8 cellular contexts compared by ENCODE assay signal in the genomic region with DNA sequence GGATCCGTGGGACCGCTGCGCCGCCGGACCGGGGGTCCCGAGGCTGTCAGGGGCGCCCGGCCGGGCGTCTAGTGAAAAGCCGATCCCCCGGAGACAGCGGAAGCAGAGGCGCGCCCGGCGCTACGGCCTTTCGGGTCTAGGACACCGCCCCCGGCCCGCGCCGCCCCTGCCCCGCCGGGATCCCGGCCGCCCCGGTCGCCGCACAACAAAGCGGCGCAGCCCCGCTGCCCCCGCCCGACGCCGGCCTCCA. TPM values are rescaled to one million over a fixed set of nuclear protein-coding genes. Genes with fewer than 3 reads are reported as not detected.
DNase-seq lines count a peak whose midpoint lies in the region; ATAC-seq and TF ChIP-seq lines count a peak whose summit lies in the region.

No MANE protein-coding gene starts in this region.

- WGBS in esophagus squamous epithelium, 2 donors = no CpG with 5 or more reads among the region's 39 CpGs
- 0 to 1% (median 1%) methylated on average over 10 to 39 of the region's 39 CpGs for WGBS in ovary, 3 donors

- peaks cover 28% of the 10 kb centered on the region for H3K36me3 ChIP-seq in MG63
- H3K36me3 ChIP-seq in esophagus squamous epithelium = no peaks in the 10 kb centered on the region
- H3K36me3 ChIP-seq in ovary = no peaks in the 10 kb centered on the region

- intact Hi-C loops in esophagus squamous epithelium (cut with DNase I) (loop anchor here (10.0 kb wide), 1 partner anchor 116 kb away; no protein-coding TSS in a partner anchor), ovary (cut with DNase I) (loop anchor here in 1 of 4 donors (10.0 kb wide), 1 partner anchor 116 kb away; no protein-coding TSS in a partner anchor)

- H3K4me3 ChIP-seq in MG63 (peak overlapping the region; percentile 97), esophagus squamous epithelium (peak overlapping the region; percentile 79 to 97 (median 90)), ovary (peak overlapping the region; percentile 85)

- DNase-seq in Caki2 (ENCODE audit: low read depth) (peak; percentile 18), MG63 (peak; percentile 40), esophagus squamous epithelium (lab: John Stamatoyannopoulos, UW) (no peak), ovary (peak in 2 of 5 donors; percentile 60 to 66), NCI-H345 treated with DMSO at 0.1 percent for 48 hours (lab: John Stamatoyannopoulos, UW; ENCODE audit: unreplicated experiment) (no peak), NCI-H1694 (lab: John Stamatoyannopoulos, UW) (no peak), SIG-M5 treated with dmso at 0.1 percent for 504 hours (lab: John Stamatoyannopoulos, UW; ENCODE audit: unreplicated experiment) (no peak)

- peaks cover 0 to 54% (median 3%) of the 10 kb centered on the region in 3 donors for H3K4me1 ChIP-seq in esophagus squamous epithelium
- H3K4me1 ChIP-seq in ovary (ENCODE audit: insufficient read depth) = peaks cover 7% of the 10 kb centered on the region

- no peaks in the 10 kb centered on the region for H3K27me3 ChIP-seq in MG63
- H3K27me3 ChIP-seq in esophagus squamous epithelium = no peaks in the 10 kb centered on the region
- no peaks in the 10 kb centered on the region for H3K27me3 ChIP-seq in ovary

- TF ChIP-seq CTCF in esophagus squamous epithelium (IDR thresholded peaks at IDR 0.05) (no peak), ovary (IDR thresholded peaks at IDR 0.05) (no peak)

- H3K27ac ChIP-seq in esophagus squamous epithelium (peak overlapping the region; percentile 94 to 100 (median 96)), ovary (peak overlapping the region; percentile 98 to 100)

- in situ Hi-C loops in Caki2 (cut with HindIII; ENCODE audit: low pct_unique_long_range_greater_than_20kb, low sequenced_read_pairs) = no loop called here

- TF ChIP-seq POLR2A in esophagus squamous epithelium (IDR thresholded peaks at IDR 0.05) (no peak), ovary (IDR thresholded peaks at IDR 0.05) (no peak)

- TF ChIP-seq EP300 in ovary (IDR thresholded peaks at IDR 0.05) = no peak

- no peak for ATAC-seq in GM18498 (IDR thresholded peaks at IDR 0.05; ENCODE audit: unreplicated experiment)

- no peaks in the 10 kb centered on the region for H3K9me3 ChIP-seq in MG63
- H3K9me3 ChIP-seq in esophagus squamous epithelium = no peaks in the 10 kb centered on the region
- H3K9me3 ChIP-seq in ovary = no peaks in the 10 kb centered on the region

RNA-seq across cellular contexts. Expression of a gene that starts 0.6 kb away (rescaled TPM):
- 7.3 and 14.1 TPM in 2 replicates for total RNA-seq in Caki2 (2014; rRNA removed; shearing (Covaris generic); ENCODE audit: low replicate concordance)
- total RNA-seq in MG63 (2014; rRNA removed; shearing (Covaris generic); ENCODE audit: low replicate concordance) = 8.2 and 10.6 TPM in 2 replicates
- total RNA-seq in esophagus squamous epithelium (10 to 100 TPM in 2 of 4 donors, 1 to 10 TPM in 2; 7.7 to 18.9 (median 10.7) TPM), ovary (10 to 100 TPM; 17.2 to 41.9 (median 24.2) TPM)
- polyA plus RNA-seq in ovary = 10 to 100 TPM; 12.5 to 19.1 TPM

Comparison
In these comparisons a context has a peak if more than half of its experiments do, and no peak if none do; other contexts are left out.
1. DNase-seq: peak in Caki2 (single experiment) and MG63 (single experiment); none in esophagus squamous epithelium (single experiment), NCI-H345 treated with DMSO at 0.1 percent for 48 hours (single experiment), NCI-H1694 (single experiment) and SIG-M5 treated with dmso at 0.1 percent for 504 hours (single experiment).
2. Peak in every context shown above with its lines, with median percentiles within 50 percentile points of each other: H3K4me3 ChIP-seq.